Comparison of ENCODE assay signal across 10 cellular contexts in the genomic region with DNA sequence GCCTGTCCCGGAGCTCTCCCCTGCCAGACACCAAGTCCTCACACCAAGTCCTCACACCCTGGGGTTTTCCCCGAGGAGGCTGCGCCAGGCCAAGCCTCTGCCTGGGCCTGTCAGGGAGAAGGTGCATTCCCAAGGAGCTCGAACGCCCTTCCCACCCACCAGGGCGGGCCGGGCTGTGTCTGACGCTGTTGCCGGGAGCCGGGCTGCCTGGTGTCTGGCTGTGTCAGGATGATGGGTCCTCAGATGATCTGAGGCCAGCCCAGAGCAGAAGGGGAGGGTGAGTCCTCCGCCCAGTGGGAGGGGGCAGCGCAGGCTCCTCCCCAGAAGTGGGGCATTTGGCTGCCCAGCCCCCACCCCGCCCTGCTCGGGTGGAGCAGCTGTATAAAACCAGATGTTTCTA. TPM values are rescaled to one million over a fixed set of nuclear protein-coding genes. Genes with fewer than 3 reads are reported as not detected.
DNase-seq lines count a peak whose midpoint lies in the region; ATAC-seq, FAIRE-seq and TF ChIP-seq lines count a peak whose summit lies in the region.
"Had no signal": no experiment of that assay in that cellular context is flagged by ENCODE, and none has a peak within 500 bp of the region (broad histone marks: within the 10 kb centered on the region; RNA-seq: fewer than 3 reads in every experiment).

No MANE protein-coding gene starts in this region.

- H3K79me2 ChIP-seq in keratinocyte (ENCODE audit: control insufficient read depth, insufficient read depth, low read length): no peaks in the 10 kb centered on the region

- peaks cover 2% of the 10 kb centered on the region for H3K9me3 ChIP-seq in keratinocyte (ENCODE audit: control insufficient read depth, low read depth, low read length)

- no peaks in the 10 kb centered on the region for H3K4me1 Mint-ChIP-seq in activated T-cell treated with anti-CD3 and anti-CD28 coated beads, Interleukin-2, amount 50 U/mL, for 72 hours (ENCODE audit: low read depth)
- H3K4me1 Mint-ChIP-seq in activated CD4-positive, alpha-beta T cell treated with anti-CD3 and anti-CD28 coated beads, Interleukin-2, amount 10 ng/mL, durations not matched to agents 24 days and 14 days: no peaks in the 10 kb centered on the region

- H4K20me1 ChIP-seq in keratinocyte (ENCODE audit: control insufficient read depth, extremely low read depth, insufficient read depth, low read length): no peaks in the 10 kb centered on the region

- H3K36me3 Mint-ChIP-seq in activated T-cell treated with anti-CD3 and anti-CD28 coated beads, Interleukin-2, amount 50 U/mL, for 72 hours (ENCODE audit: insufficient read depth in 2 of 2): peaks cover 2 to 3% of the 10 kb centered on the region in 2 donors
- no peaks in the 10 kb centered on the region for H3K36me3 Mint-ChIP-seq in activated CD4-positive, alpha-beta T cell treated with anti-CD3 and anti-CD28 coated beads, Interleukin-2, amount 10 ng/mL, durations not matched to agents 24 days and 14 days (ENCODE audit: low read depth)

- no peaks in the 10 kb centered on the region for H3K36me3 ChIP-seq in keratinocyte (ENCODE audit: control insufficient read depth in 2 of 2, extremely low read depth in 1 of 2, insufficient read depth in 2 of 2, low read length in 2 of 2)

- ATAC-seq in activated T-cell treated with anti-CD3 and anti-CD28 coated beads, Interleukin-2, amount 50 U/mL, for 72 hours (replicated peaks in 1 of 2): no peak
- ATAC-seq in GM18858 (IDR thresholded peaks at IDR 0.05; ENCODE audit: unreplicated experiment): no peak

- TF ChIP-seq CTCF in keratinocyte (optimal IDR thresholded peaks at IDR 0.05 in 1 of 3, IDR thresholded peaks at IDR 0.05 in 1 of 3, conservative IDR thresholded peaks at IDR 0.05 in 1 of 3; ENCODE audit: extremely low read depth in 1 of 3, insufficient read depth in 2 of 3, low read length in 3 of 3): no peak

- no peak overlapping the region for H3K4me3 ChIP-seq in keratinocyte (ENCODE audit: control insufficient read depth in 2 of 3, extremely low read depth in 1 of 3, insufficient read depth in 2 of 3, low read depth in 1 of 3, low read length in 3 of 3)

- DNase-seq in HTR-8/SVneo (ENCODE audit: insufficient read length, low spot score) (peak; percentile 47), keratinocyte (ENCODE audit: low read depth, low spot score) (peak; percentile 94), superior temporal gyrus (ENCODE audit: extremely low spot score) (peak; percentile 80), H4 (ENCODE audit: low spot score) (no peak)
- no peak for DNase-seq in activated T-cell treated with anti-CD3 and anti-CD28 coated beads, Interleukin-2, amount 50 U/mL, for 72 hours
- no peak for DNase-seq in activated CD4-positive, alpha-beta T cell treated with anti-CD3 and anti-CD28 coated beads, Interleukin-2, amount 10 ng/mL, durations not matched to agents 24 days and 14 days
- DNase-seq: activated naive CD4-positive, alpha-beta T cell; MM.1S had no signal

- FAIRE-seq in HTR-8/SVneo (lab: Jason Lieb, UNC) (peak; percentile 9), keratinocyte (lab: Jason Lieb, UNC) (peak; percentile 90)

- peak overlapping the region; percentile 42 for H2AFZ ChIP-seq in keratinocyte (ENCODE audit: control insufficient read depth, low read length)

- H3K9me1 ChIP-seq in keratinocyte (ENCODE audit: control insufficient read depth, extremely low read depth, insufficient read depth, low read length): no peaks in the 10 kb centered on the region

- H3K4me2 ChIP-seq in keratinocyte (ENCODE audit: control insufficient read depth, extremely low read depth, insufficient read depth, low read depth, low read length): peak overlapping the region; percentile 62

- H3K4me1 ChIP-seq in keratinocyte (ENCODE audit: control insufficient read depth, extremely low read depth, insufficient read depth, low read length): peaks cover 31% of the 10 kb centered on the region

- dilution Hi-C loops in keratinocyte (cut with MboI; ENCODE audit: extremely low pct_ligation_motif_present, low sequenced_read_pairs): no loop called here

- H3K9me3 Mint-ChIP-seq in activated T-cell treated with anti-CD3 and anti-CD28 coated beads, Interleukin-2, amount 50 U/mL, for 72 hours: peaks cover 2 to 7% of the 10 kb centered on the region in 2 donors
- H3K9me3 Mint-ChIP-seq in activated CD4-positive, alpha-beta T cell treated with anti-CD3 and anti-CD28 coated beads, Interleukin-2, amount 10 ng/mL, durations not matched to agents 24 days and 14 days: peaks cover 6% of the 10 kb centered on the region

- intact Hi-C loops in activated CD4-positive, alpha-beta T cell treated with anti-CD3 and anti-CD28 coated beads, Interleukin-2, amount 10 ng/mL, durations not matched to agents 24 days and 14 days (cut with micrococcal nuclease): no loop called here

- H3K27ac ChIP-seq in cingulate gyrus (ENCODE audit: low read depth, low read length): peak overlapping the region; percentile 73
- peak overlapping the region; percentile 71 for H3K27ac ChIP-seq in keratinocyte (ENCODE audit: control insufficient read depth, insufficient read depth, low read length)

- H3K27me3 ChIP-seq in keratinocyte (ENCODE audit: control insufficient read depth, extremely low read depth, insufficient read depth, low read length): peaks cover 23% of the 10 kb centered on the region

- peak overlapping the region; percentile 61 for H3K9ac ChIP-seq in keratinocyte (ENCODE audit: control insufficient read depth, extremely low read depth, insufficient read depth, low read length)

- H3K27ac Mint-ChIP-seq in activated T-cell treated with anti-CD3 and anti-CD28 coated beads, Interleukin-2, amount 50 U/mL, for 72 hours: no peak overlapping the region
- no peak overlapping the region for H3K27ac Mint-ChIP-seq in activated CD4-positive, alpha-beta T cell treated with anti-CD3 and anti-CD28 coated beads, Interleukin-2, amount 10 ng/mL, durations not matched to agents 24 days and 14 days

- H3K27me3 Mint-ChIP-seq in activated T-cell treated with anti-CD3 and anti-CD28 coated beads, Interleukin-2, amount 50 U/mL, for 72 hours (ENCODE audit: low read depth): peaks cover 49% of the 10 kb centered on the region
- peaks cover 13% of the 10 kb centered on the region for H3K27me3 Mint-ChIP-seq in activated CD4-positive, alpha-beta T cell treated with anti-CD3 and anti-CD28 coated beads, Interleukin-2, amount 10 ng/mL, durations not matched to agents 24 days and 14 days

- H3K4me3 Mint-ChIP-seq in activated T-cell treated with anti-CD3 and anti-CD28 coated beads, Interleukin-2, amount 50 U/mL, for 72 hours: no peak overlapping the region
- no peak overlapping the region for H3K4me3 Mint-ChIP-seq in activated CD4-positive, alpha-beta T cell treated with anti-CD3 and anti-CD28 coated beads, Interleukin-2, amount 10 ng/mL, durations not matched to agents 24 days and 14 days

RNA-seq across cellular contexts. Expression of gene HAS1, which starts 2.3 kb away (rescaled TPM):
- polyA plus RNA-seq in keratinocyte: 0.33 to 5.0 TPM (median 0.56 TPM) in 3 replicates
- polyA plus RNA-seq in keratinocyte (2011; ENCODE audit: low read depth): 3.6 TPM
- polyA plus RNA-seq in keratinocyte (2011; cell fraction: cytosol; rRNA removed): 0.26 and 0.62 TPM in 2 replicates
- 3.5 and 5.4 TPM in 2 replicates for polyA plus RNA-seq in keratinocyte (2011; cell fraction: nucleus; rRNA removed)
- polyA plus RNA-seq in keratinocyte (2012; ENCODE audit: low replicate concordance): 0.50 and 6.6 TPM in 2 replicates
- 0.19 to 3.1 TPM (median 2.9 TPM) in 3 replicates for polyA minus RNA-seq in keratinocyte
- 4.0 TPM for polyA minus RNA-seq in keratinocyte (2011; cell fraction: cytosol; rRNA and poly(A)+ RNA removed)
- 4.6 and 6.5 TPM in 2 replicates for polyA minus RNA-seq in keratinocyte (2011; cell fraction: nucleus; rRNA and poly(A)+ RNA removed)
- total RNA-seq in activated T-cell treated with anti-CD3 and anti-CD28 coated beads, Interleukin-2, amount 50 U/mL, for 72 hours: not detected
- not detected in 2 replicates for total RNA-seq in H4 (2014; rRNA removed; shearing (Covaris generic))
- not detected in 2 replicates for total RNA-seq in activated CD4-positive, alpha-beta T cell treated with anti-CD3 and anti-CD28 coated beads, Interleukin-2, amount 10 ng/mL, durations not matched to agents 24 days and 14 days

RNA-seq across cellular contexts. Expression of gene FPR1, which starts 25.6 kb away (rescaled TPM):
- 2.4 to 7.7 TPM (median 3.0 TPM) in 3 replicates for polyA plus RNA-seq in keratinocyte
- not detected for polyA plus RNA-seq in keratinocyte (2011; ENCODE audit: low read depth)
- polyA plus RNA-seq in keratinocyte (2011; cell fraction: cytosol; rRNA removed): 2.2 and 2.7 TPM in 2 replicates
- 5.7 and 6.5 TPM in 2 replicates for polyA plus RNA-seq in keratinocyte (2011; cell fraction: nucleus; rRNA removed)
- polyA plus RNA-seq in keratinocyte (2012; ENCODE audit: low replicate concordance): 0.51 and 1.2 TPM in 2 replicates
- 3.3 to 23.2 TPM (median 6.4 TPM) in 3 replicates for polyA minus RNA-seq in keratinocyte
- not detected for polyA minus RNA-seq in keratinocyte (2011; cell fraction: cytosol; rRNA and poly(A)+ RNA removed)
- 3.3 and 3.6 TPM in 2 replicates for polyA minus RNA-seq in keratinocyte (2011; cell fraction: nucleus; rRNA and poly(A)+ RNA removed)
- total RNA-seq in activated T-cell treated with anti-CD3 and anti-CD28 coated beads, Interleukin-2, amount 50 U/mL, for 72 hours: not detected
- total RNA-seq in H4 (2014; rRNA removed; shearing (Covaris generic)): 2.5 and 3.0 TPM in 2 replicates
- total RNA-seq in activated CD4-positive, alpha-beta T cell treated with anti-CD3 and anti-CD28 coated beads, Interleukin-2, amount 10 ng/mL, durations not matched to agents 24 days and 14 days: not detected in 2 replicates

RNA-seq across cellular contexts. Expression of gene SPACA6, which starts 32.9 kb away (rescaled TPM):
- 3.9 to 9.4 TPM (median 4.3 TPM) in 3 replicates for polyA plus RNA-seq in keratinocyte
- polyA plus RNA-seq in keratinocyte (2011; ENCODE audit: low read depth): 3.3 TPM
- polyA plus RNA-seq in keratinocyte (2011; cell fraction: cytosol; rRNA removed): 1.8 and 6.0 TPM in 2 replicates
- 10.8 and 19.3 TPM in 2 replicates for polyA plus RNA-seq in keratinocyte (2011; cell fraction: nucleus; rRNA removed)
- polyA plus RNA-seq in keratinocyte (2012; ENCODE audit: low replicate concordance): 4.3 and 10.4 TPM in 2 replicates
- polyA minus RNA-seq in keratinocyte: 1.1 to 4.5 TPM (median 2.5 TPM) in 3 replicates
- polyA minus RNA-seq in keratinocyte (2011; cell fraction: cytosol; rRNA and poly(A)+ RNA removed): not detected
- polyA minus RNA-seq in keratinocyte (2011; cell fraction: nucleus; rRNA and poly(A)+ RNA removed): 5.0 and 6.2 TPM in 2 replicates
- total RNA-seq in activated T-cell treated with anti-CD3 and anti-CD28 coated beads, Interleukin-2, amount 50 U/mL, for 72 hours: 1 to 10 TPM; 3.6 to 7.5 TPM
- total RNA-seq in H4 (2014; rRNA removed; shearing (Covaris generic)): 4.2 and 8.2 TPM in 2 replicates
- 6.7 and 7.0 TPM in 2 replicates for total RNA-seq in activated CD4-positive, alpha-beta T cell treated with anti-CD3 and anti-CD28 coated beads, Interleukin-2, amount 10 ng/mL, durations not matched to agents 24 days and 14 days

RNA-seq across cellular contexts. Expression of gene FPR2, which starts 34.9 kb away (rescaled TPM):
- 0.03 to 0.06 TPM (median 0.05 TPM) in 3 replicates for polyA plus RNA-seq in keratinocyte
- not detected for polyA plus RNA-seq in keratinocyte (2011; ENCODE audit: low read depth)
- 0.08 TPM in 1 of 2 replicates, not detected in the other for polyA plus RNA-seq in keratinocyte (2011; cell fraction: cytosol; rRNA removed)
- 0.13 TPM in 1 of 2 replicates, not detected in the other for polyA plus RNA-seq in keratinocyte (2011; cell fraction: nucleus; rRNA removed)
- not detected in 2 replicates for polyA plus RNA-seq in keratinocyte (2012; ENCODE audit: low replicate concordance)
- 0.32 TPM in 1 of 3 replicates, not detected in the others for polyA minus RNA-seq in keratinocyte
- not detected for polyA minus RNA-seq in keratinocyte (2011; cell fraction: cytosol; rRNA and poly(A)+ RNA removed)
- polyA minus RNA-seq in keratinocyte (2011; cell fraction: nucleus; rRNA and poly(A)+ RNA removed): not detected in 2 replicates
- not detected for total RNA-seq in activated T-cell treated with anti-CD3 and anti-CD28 coated beads, Interleukin-2, amount 50 U/mL, for 72 hours
- 0.23 TPM in 1 of 2 replicates, not detected in the other for total RNA-seq in H4 (2014; rRNA removed; shearing (Covaris generic))
- not detected in 2 replicates for total RNA-seq in activated CD4-positive, alpha-beta T cell treated with anti-CD3 and anti-CD28 coated beads, Interleukin-2, amount 10 ng/mL, durations not matched to agents 24 days and 14 days

Comparison
In these comparisons a context has a peak if more than half of its experiments do, and no peak if none do; other contexts are left out.
1. DNase-seq: peak in HTR-8/SVneo (single experiment), keratinocyte (single experiment) and superior temporal gyrus (single experiment); none in activated T-cell treated with anti-CD3 and anti-CD28 coated beads, Interleukin-2, amount 50 U/mL, for 72 hours (0 of 2), H4 (single experiment) and activated CD4-positive, alpha-beta T cell treated with anti-CD3 and anti-CD28 coated beads, Interleukin-2, amount 10 ng/mL, durations not matched to agents 24 days and 14 days (single experiment).